ENCODE assay signal across 20 cellular contexts in the genomic region with DNA sequence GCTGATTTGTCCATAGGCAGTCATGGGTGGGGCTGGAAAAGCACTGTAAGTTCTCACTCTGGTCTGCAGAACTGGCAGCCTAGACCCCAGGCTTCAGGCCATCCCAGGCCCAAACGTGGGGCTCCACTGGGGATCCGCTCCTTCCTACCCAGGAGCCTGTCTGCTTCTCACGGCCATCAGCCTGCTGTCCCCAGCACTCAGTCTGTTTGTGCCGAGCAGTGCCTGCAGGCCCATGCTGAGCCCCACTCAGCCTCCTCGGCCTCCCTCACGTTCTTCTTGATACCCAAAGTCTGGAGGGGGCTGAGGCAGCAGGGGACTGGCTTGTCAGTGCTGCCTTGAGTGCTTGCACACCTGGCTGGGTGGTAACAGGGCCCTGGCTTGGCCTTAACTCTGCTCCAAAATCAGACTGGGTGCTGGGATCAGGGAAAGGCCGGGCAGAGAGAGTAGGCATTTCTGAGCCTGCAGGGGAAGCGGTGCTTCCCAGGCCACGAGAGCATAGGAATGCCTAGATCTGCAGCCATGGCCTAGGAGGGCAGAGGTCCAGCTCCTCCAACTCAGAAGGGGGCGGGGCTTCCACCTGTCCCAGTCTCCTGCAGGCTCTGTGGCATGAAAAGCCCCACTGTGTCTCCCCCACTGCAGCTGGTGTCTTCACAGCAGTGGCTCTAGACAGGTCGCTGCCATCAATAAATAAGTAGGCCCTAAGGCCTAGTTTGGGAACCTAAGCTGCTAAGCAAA.
DNase-seq lines count a peak whose midpoint lies in the region; ATAC-seq and TF ChIP-seq lines count a peak whose summit lies in the region.
"Had no signal": no experiment of that assay in that cellular context is flagged by ENCODE, and none has a peak within 500 bp of the region (broad histone marks: within the 10 kb centered on the region; RNA-seq: fewer than 3 reads in every experiment).

No MANE protein-coding gene starts in this region.

- 79 to 80% methylated on average over 11 of the region's 11 CpGs for WGBS in heart right ventricle, 2 donors
- WGBS in mesenchymal stem cell = 78% methylated on average over 11 of the region's 11 CpGs

- no peak overlapping the region for H3K4me3 Mint-ChIP-seq in WTC11
- H3K4me3 Mint-ChIP-seq: CD4-positive, alpha-beta memory T cell had no signal

- H3K23ac ChIP-seq in mesenchymal stem cell (ENCODE audit: low read length in 2 of 2) = no peak overlapping the region

- H3K4me1 ChIP-seq in heart right ventricle = no peaks in the 10 kb centered on the region
- H3K4me1 ChIP-seq in mesenchymal stem cell (ENCODE audit: control insufficient read depth, insufficient read depth, low read depth, low read length) = peaks cover 2% of the 10 kb centered on the region
- no peaks in the 10 kb centered on the region for H3K4me1 ChIP-seq in upper lobe of right lung
- no peaks in the 10 kb centered on the region for H3K4me1 ChIP-seq in vagina

- no peaks in the 10 kb centered on the region for H3K27me3 Mint-ChIP-seq in WTC11 (ENCODE audit: low read depth)
- H3K27me3 Mint-ChIP-seq: CD4-positive, alpha-beta memory T cell had no signal

- no peaks in the 10 kb centered on the region for H3K36me3 ChIP-seq in heart right ventricle
- no peaks in the 10 kb centered on the region for H3K36me3 ChIP-seq in mesenchymal stem cell (ENCODE audit: control insufficient read depth in 1 of 2, insufficient read depth in 2 of 2, low read depth in 1 of 2, low read length in 2 of 2)
- H3K36me3 ChIP-seq in upper lobe of right lung = no peaks in the 10 kb centered on the region
- H3K36me3 ChIP-seq in vagina = no peaks in the 10 kb centered on the region
- H3K36me3 ChIP-seq: BLaER1 treated with 17β-estradiol and CSF1 and Interleukin-3, amounts not matched to agents 10 nM and 100 nM had no signal

- TF ChIP-seq CTCF in heart right ventricle (IDR thresholded peaks at IDR 0.05) = no peak
- TF ChIP-seq CTCF in WTC11 (IDR thresholded peaks at IDR 0.05) = no peak
- no peak for TF ChIP-seq CTCF in upper lobe of right lung (IDR thresholded peaks at IDR 0.05)
- no peak for TF ChIP-seq CTCF in vagina (IDR thresholded peaks at IDR 0.05)

- H3K14ac ChIP-seq in mesenchymal stem cell (ENCODE audit: low read length in 2 of 2) = no peak overlapping the region

- H3K9me3 Mint-ChIP-seq in WTC11 = peaks cover 22% of the 10 kb centered on the region

- H3K9me3 ChIP-seq in heart right ventricle (peaks cover 0 to 45% (median 3%) of the 10 kb centered on the region in 11 donors), mesenchymal stem cell (ENCODE audit: control insufficient read depth, low read length) (peaks cover 31% of the 10 kb centered on the region), upper lobe of right lung (no peaks in the 10 kb centered on the region), vagina (no peaks in the 10 kb centered on the region)

- H3K4me3 ChIP-seq in heart right ventricle (no peak overlapping the region), mesenchymal stem cell (ENCODE audit: insufficient read depth in 1 of 2, low read depth in 1 of 2, low read length in 2 of 2) (no peak overlapping the region), upper lobe of right lung (no peak overlapping the region), vagina (no peak overlapping the region)
- H3K4me3 ChIP-seq: BLaER1 treated with 17β-estradiol and CSF1 and Interleukin-3, amounts not matched to agents 10 nM and 100 nM; GM23248 had no signal

- no peak overlapping the region for H3K9ac ChIP-seq in mesenchymal stem cell (ENCODE audit: low read length)
- H3K9ac ChIP-seq: BLaER1 treated with 17β-estradiol and CSF1 and Interleukin-3, amounts not matched to agents 10 nM and 100 nM; GM23248 had no signal

- H2BK5ac ChIP-seq in mesenchymal stem cell (ENCODE audit: low read depth, low read length, poor library complexity, severe bottlenecking) = no peak overlapping the region

- H3K4me1 Mint-ChIP-seq in WTC11 = peaks cover 5% of the 10 kb centered on the region; the same call in 1 of the 2 replicates
- H3K4me1 Mint-ChIP-seq: CD4-positive, alpha-beta memory T cell had no signal

- H3K27me3 ChIP-seq in heart right ventricle (no peaks in the 10 kb centered on the region), mesenchymal stem cell (ENCODE audit: control insufficient read depth in 1 of 2, insufficient read depth in 1 of 2, low read length in 2 of 2) (no peaks in the 10 kb centered on the region), upper lobe of right lung (no peaks in the 10 kb centered on the region), vagina (no peaks in the 10 kb centered on the region)
- H3K27me3 ChIP-seq: BLaER1 treated with 17β-estradiol and CSF1 and Interleukin-3, amounts not matched to agents 10 nM and 100 nM had no signal

- H2BK15ac ChIP-seq in mesenchymal stem cell (ENCODE audit: low read depth, poor library complexity, severe bottlenecking) = no peak overlapping the region

- POLR2A ChIA-PET in WTC11 (lab: Charles Lee) = no interaction called here

- no peak overlapping the region for H2BK120ac ChIP-seq in mesenchymal stem cell (ENCODE audit: low read depth, low read length)

- CTCF ChIA-PET in WTC11 (lab: Charles Lee) = no interaction called here

- no peak overlapping the region for H3K18ac ChIP-seq in mesenchymal stem cell (ENCODE audit: low read depth in 1 of 2, low read length in 2 of 2)

- H4K8ac ChIP-seq in mesenchymal stem cell (ENCODE audit: low read length) = no peak overlapping the region

- no peak for TF ChIP-seq POLR2A in vagina (IDR thresholded peaks at IDR 0.05)

- no peak overlapping the region for H4K91ac ChIP-seq in mesenchymal stem cell (ENCODE audit: low read length)

- intact Hi-C loops in Right ventricle myocardium inferior (cut with DNase I) = no loop called here
- intact Hi-C loops in heart right ventricle (cut with DNase I) = no loop called here
- intact Hi-C loops in upper lobe of right lung (cut with DNase I) = no loop called here
- intact Hi-C loops in vagina (cut with DNase I) = no loop called here

- peak overlapping the region; percentile 44 for H2AFZ ChIP-seq in mesenchymal stem cell (ENCODE audit: low read depth, low read length)
- H2AFZ ChIP-seq: GM23248 had no signal

- no peaks in the 10 kb centered on the region for H3K79me1 ChIP-seq in mesenchymal stem cell (replicated peaks; ENCODE audit: low read length, poor library complexity, severe bottlenecking)

- no peak for ATAC-seq in Right ventricle myocardium inferior
- no peak for ATAC-seq in heart right ventricle
- ATAC-seq in WTC11 = peak; percentile 93
- peak; percentile 29 for ATAC-seq in upper lobe of right lung

- H2BK12ac ChIP-seq in mesenchymal stem cell (ENCODE audit: low read length in 2 of 2) = no peak overlapping the region

- H3K4me2 ChIP-seq in mesenchymal stem cell (ENCODE audit: low read length, poor library complexity, severe bottlenecking) = no peak overlapping the region
- H3K4me2 ChIP-seq: BLaER1 treated with 17β-estradiol and CSF1 and Interleukin-3, amounts not matched to agents 10 nM and 100 nM had no signal

- peaks cover 7% of the 10 kb centered on the region for H3K36me3 Mint-ChIP-seq in WTC11
- H3K36me3 Mint-ChIP-seq: CD4-positive, alpha-beta memory T cell had no signal

- no peak overlapping the region for H3K27ac Mint-ChIP-seq in WTC11
- H3K27ac Mint-ChIP-seq: CD4-positive, alpha-beta memory T cell had no signal

- no peak overlapping the region for H3K27ac ChIP-seq in heart right ventricle
- no peak overlapping the region for H3K27ac ChIP-seq in mesenchymal stem cell (ENCODE audit: low read length, poor library complexity, severe bottlenecking)
- no peak overlapping the region for H3K27ac ChIP-seq in upper lobe of right lung
- no peak overlapping the region for H3K27ac ChIP-seq in vagina
- H3K27ac ChIP-seq: BLaER1 treated with 17β-estradiol and CSF1 and Interleukin-3, amounts not matched to agents 10 nM and 100 nM; GM23248; RWPE1 had no signal

- H3K4ac ChIP-seq in mesenchymal stem cell (ENCODE audit: low read depth in 1 of 2, low read length in 2 of 2) = no peak overlapping the region

- DNase-seq in Right ventricle myocardium inferior (ENCODE audit: missing footprints) = peak; percentile 32
- DNase-seq in heart right ventricle = no peak
- peak; percentile 52 for DNase-seq in WTC11 (ENCODE audit: low spot score)
- no peak for DNase-seq in mesenchymal stem cell
- no peak for DNase-seq in upper lobe of right lung
- no peak for DNase-seq in NCI-H2227 (lab: John Stamatoyannopoulos, UW; ENCODE audit: unreplicated experiment)
- DNase-seq in vagina (ENCODE audit: extremely low spot score in 2 of 2) = no peak
- no peak for DNase-seq in stimulated activated naive CD4-positive, alpha-beta T cell (lab: John Stamatoyannopoulos, UW)
- DNase-seq: 8988T, GM23248, Karpas-422, MV-4-11, NCI-H1694 treated with DMSO at 0.1 percent for 48 hours, NCI-H2081 treated with DMSO at 0.1 percent for 48 hours, NCI-H2171 treated with DMSO at 0.1 percent for 48 hours, NCI-H446 treated with DMSO at 0.1 percent for 48 hours, NCI-H526 treated with DMSO at 0.1 percent for 48 hours had no signal

- no peak overlapping the region for H2AK5ac ChIP-seq in mesenchymal stem cell (ENCODE audit: low read length, severe bottlenecking)

TF ChIP-seq in WTC11, 78 proteins besides CTCF, POLR2A, EP300 and RAD21 (continues in another document):
- TF ChIP-seq ETV6 (CRISPR knock-in tag; IDR thresholded peaks at IDR 0.05) (no peak), PRRX2 (CRISPR knock-in tag; IDR thresholded peaks at IDR 0.05) (no peak), ZNF396 (CRISPR knock-in tag; IDR thresholded peaks at IDR 0.05; ENCODE audit: borderline replicate concordance) (no peak), CBFB (CRISPR knock-in tag; IDR thresholded peaks at IDR 0.05; ENCODE audit: low read depth) (no peak), FOXJ3 (CRISPR knock-in tag; IDR thresholded peaks at IDR 0.05; ENCODE audit: borderline replicate concordance) (no peak), GABPB1 (CRISPR knock-in tag; IDR thresholded peaks at IDR 0.05) (no peak)

Comparison
In these comparisons a context has a peak if more than half of its experiments do, and no peak if none do; other contexts are left out.
1. DNase-seq: peak in Right ventricle myocardium inferior (single experiment) and WTC11 (single experiment); none in heart right ventricle (0 of 2), mesenchymal stem cell (single experiment), upper lobe of right lung (single experiment), NCI-H2227 (single experiment), vagina (0 of 2) and stimulated activated naive CD4-positive, alpha-beta T cell (0 of 6).
2. ATAC-seq: peak in WTC11 (single experiment) and upper lobe of right lung (single experiment); none in Right ventricle myocardium inferior (single experiment) and heart right ventricle (0 of 8).